ENCODE assay signal across 1 cellular context in the genomic region with DNA sequence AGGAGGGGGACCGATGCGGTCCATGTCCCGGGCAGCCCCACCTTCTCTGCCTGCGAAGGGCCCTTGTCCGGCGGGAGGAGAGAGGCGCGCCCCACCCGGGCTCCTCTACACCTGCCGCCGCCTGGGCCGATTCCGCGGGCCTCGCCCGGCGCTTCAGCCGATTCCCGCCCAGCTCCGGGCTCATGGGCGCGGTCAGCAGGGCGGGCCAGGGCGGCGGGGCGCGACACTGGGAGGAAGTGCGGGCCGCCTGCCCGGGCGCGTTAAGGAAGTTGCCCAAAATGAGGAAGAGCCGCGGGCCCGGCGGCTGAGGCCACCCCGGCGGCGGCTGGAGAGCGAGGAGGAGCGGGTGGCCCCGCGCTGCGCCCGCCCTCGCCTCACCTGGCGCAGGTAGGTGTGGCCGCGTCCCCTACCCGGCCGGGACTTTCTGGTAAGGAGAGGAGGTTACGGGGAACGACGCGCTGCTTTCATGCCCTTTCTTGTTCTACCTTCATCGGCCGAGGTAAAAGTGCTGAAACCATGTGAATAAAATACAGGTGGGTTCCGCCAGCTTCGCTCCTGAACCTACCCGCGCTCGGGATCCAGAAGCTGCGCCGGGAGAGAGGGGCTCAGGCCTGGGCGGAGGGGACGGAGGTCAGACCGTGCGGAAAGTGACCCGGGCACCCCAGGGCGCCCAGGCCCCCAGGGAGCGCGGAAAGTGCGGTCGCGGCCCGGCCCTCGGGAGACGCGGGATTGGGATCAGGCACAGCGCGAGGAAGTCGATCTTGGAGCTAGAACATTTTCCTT.
TF ChIP-seq lines count a peak whose summit lies in the region.

A gene (plus strand): TSS at position 313 of the 783 bp plus-strand sequence. CDS start 42,080 bp downstream, outside the sequence.

TF ChIP-seq in K562, 482 proteins besides CTCF, POLR2A, EP300 and RAD21 (continued from another document and continues in another):
- peak; percentile 39; the same call in 1 of the 2 replicates for TF ChIP-seq FOXP1 (CRISPR knock-in tag; IDR thresholded peaks at IDR 0.05)
- TF ChIP-seq CHD1 (IDR thresholded peaks at IDR 0.05; ENCODE audit: low read length): peak; percentile 89
- TF ChIP-seq SRF (CRISPR knock-in tag; IDR thresholded peaks at IDR 0.05): no peak
- TF ChIP-seq DPF2 (IDR thresholded peaks at IDR 0.05): no peak
- TF ChIP-seq U2AF1 (optimal IDR thresholded peaks at IDR 0.05; ENCODE audit: low read depth, low read length): peak; percentile 61
- TF ChIP-seq ZNF324 (CRISPR knock-in tag; IDR thresholded peaks at IDR 0.05): no peak
- TF ChIP-seq, protein P1, sequence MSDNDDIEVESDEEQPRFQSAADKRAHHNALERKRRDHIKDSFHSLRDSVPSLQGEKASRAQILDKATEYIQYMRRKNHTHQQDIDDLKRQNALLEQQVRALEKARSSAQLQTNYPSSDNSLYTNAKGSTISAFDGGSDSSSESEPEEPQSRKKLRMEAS (CRISPR knock-in tag; IDR thresholded peaks at IDR 0.05): peak; percentile 86
- peak; percentile 15; the same call in 1 of the 2 replicates for TF ChIP-seq CREM (IDR thresholded peaks at IDR 0.05; ENCODE audit: low read depth)
- TF ChIP-seq ZFP30 (CRISPR knock-in tag; IDR thresholded peaks at IDR 0.05; ENCODE audit: borderline replicate concordance): no peak
- TF ChIP-seq HOXB6 (CRISPR knock-in tag; IDR thresholded peaks at IDR 0.05; ENCODE audit: borderline replicate concordance): no peak
- peak; percentile 84 for TF ChIP-seq KDM5B (IDR thresholded peaks at IDR 0.05; ENCODE audit: insufficient replicate concordance, low read depth, low read length)
- no peak for TF ChIP-seq SAFB (IDR thresholded peaks at IDR 0.05; ENCODE audit: borderline replicate concordance, low read depth, low read length)
- TF ChIP-seq, protein P2, sequence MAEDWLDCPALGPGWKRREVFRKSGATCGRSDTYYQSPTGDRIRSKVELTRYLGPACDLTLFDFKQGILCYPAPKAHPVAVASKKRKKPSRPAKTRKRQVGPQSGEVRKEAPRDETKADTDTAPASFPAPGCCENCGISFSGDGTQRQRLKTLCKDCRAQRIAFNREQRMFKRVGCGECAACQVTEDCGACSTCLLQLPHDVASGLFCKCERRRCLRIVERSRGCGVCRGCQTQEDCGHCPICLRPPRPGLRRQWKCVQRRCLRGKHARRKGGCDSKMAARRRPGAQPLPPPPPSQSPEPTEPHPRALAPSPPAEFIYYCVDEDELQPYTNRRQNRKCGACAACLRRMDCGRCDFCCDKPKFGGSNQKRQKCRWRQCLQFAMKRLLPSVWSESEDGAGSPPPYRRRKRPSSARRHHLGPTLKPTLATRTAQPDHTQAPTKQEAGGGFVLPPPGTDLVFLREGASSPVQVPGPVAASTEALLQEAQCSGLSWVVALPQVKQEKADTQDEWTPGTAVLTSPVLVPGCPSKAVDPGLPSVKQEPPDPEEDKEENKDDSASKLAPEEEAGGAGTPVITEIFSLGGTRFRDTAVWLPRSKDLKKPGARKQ (CRISPR knock-in tag; IDR thresholded peaks at IDR 0.05): no peak
- TF ChIP-seq, protein P3, sequence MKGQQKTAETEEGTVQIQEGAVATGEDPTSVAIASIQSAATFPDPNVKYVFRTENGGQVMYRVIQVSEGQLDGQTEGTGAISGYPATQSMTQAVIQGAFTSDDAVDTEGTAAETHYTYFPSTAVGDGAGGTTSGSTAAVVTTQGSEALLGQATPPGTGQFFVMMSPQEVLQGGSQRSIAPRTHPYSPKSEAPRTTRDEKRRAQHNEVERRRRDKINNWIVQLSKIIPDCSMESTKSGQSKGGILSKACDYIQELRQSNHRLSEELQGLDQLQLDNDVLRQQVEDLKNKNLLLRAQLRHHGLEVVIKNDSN (CRISPR knock-in tag; IDR thresholded peaks at IDR 0.05): no peak
- TF ChIP-seq, protein P4, sequence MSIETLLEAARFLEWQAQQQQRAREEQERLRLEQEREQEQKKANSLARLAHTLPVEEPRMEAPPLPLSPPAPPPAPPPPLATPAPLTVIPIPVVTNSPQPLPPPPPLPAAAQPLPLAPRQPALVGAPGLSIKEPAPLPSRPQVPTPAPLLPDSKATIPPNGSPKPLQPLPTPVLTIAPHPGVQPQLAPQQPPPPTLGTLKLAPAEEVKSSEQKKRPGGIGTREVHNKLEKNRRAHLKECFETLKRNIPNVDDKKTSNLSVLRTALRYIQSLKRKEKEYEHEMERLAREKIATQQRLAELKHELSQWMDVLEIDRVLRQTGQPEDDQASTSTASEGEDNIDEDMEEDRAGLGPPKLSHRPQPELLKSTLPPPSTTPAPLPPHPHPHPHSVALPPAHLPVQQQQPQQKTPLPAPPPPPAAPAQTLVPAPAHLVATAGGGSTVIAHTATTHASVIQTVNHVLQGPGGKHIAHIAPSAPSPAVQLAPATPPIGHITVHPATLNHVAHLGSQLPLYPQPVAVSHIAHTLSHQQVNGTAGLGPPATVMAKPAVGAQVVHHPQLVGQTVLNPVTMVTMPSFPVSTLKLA (conservative IDR thresholded peaks at IDR 0.05): 0 out of 4 replicates have a peak, but pooled peaks of 1 of the 2 experiments have one; percentile 31
- no peak for TF ChIP-seq ERF (CRISPR knock-in tag; IDR thresholded peaks at IDR 0.05)
- TF ChIP-seq POLR2G (IDR thresholded peaks at IDR 0.05; ENCODE audit: low read depth, low read length): peak; percentile 93
- no peak for TF ChIP-seq CEBPG (CRISPR knock-in tag; IDR thresholded peaks at IDR 0.05)
- TF ChIP-seq CEBPG (tag; conservative IDR thresholded peaks at IDR 0.05 in 1 of 2, IDR thresholded peaks at IDR 0.05 in 1 of 2): no peak
- no peak for TF ChIP-seq ZKSCAN1 (IDR thresholded peaks at IDR 0.05; ENCODE audit: low read depth, low read length)
- peak; percentile 89 for TF ChIP-seq RBFOX2 (IDR thresholded peaks at IDR 0.05; ENCODE audit: low read depth, low read length)
- no peak for TF ChIP-seq ARID1B (IDR thresholded peaks at IDR 0.05)
- TF ChIP-seq, protein P5, sequence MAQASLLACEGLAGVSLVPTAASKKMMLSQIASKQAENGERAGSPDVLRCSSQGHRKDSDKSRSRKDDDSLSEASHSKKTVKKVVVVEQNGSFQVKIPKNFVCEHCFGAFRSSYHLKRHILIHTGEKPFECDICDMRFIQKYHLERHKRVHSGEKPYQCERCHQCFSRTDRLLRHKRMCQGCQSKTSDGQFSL (CRISPR knock-in tag; IDR thresholded peaks at IDR 0.05): no peak
- TF ChIP-seq, protein P5 (tag; IDR thresholded peaks at IDR 0.05): no peak
- TF ChIP-seq, protein P6, sequence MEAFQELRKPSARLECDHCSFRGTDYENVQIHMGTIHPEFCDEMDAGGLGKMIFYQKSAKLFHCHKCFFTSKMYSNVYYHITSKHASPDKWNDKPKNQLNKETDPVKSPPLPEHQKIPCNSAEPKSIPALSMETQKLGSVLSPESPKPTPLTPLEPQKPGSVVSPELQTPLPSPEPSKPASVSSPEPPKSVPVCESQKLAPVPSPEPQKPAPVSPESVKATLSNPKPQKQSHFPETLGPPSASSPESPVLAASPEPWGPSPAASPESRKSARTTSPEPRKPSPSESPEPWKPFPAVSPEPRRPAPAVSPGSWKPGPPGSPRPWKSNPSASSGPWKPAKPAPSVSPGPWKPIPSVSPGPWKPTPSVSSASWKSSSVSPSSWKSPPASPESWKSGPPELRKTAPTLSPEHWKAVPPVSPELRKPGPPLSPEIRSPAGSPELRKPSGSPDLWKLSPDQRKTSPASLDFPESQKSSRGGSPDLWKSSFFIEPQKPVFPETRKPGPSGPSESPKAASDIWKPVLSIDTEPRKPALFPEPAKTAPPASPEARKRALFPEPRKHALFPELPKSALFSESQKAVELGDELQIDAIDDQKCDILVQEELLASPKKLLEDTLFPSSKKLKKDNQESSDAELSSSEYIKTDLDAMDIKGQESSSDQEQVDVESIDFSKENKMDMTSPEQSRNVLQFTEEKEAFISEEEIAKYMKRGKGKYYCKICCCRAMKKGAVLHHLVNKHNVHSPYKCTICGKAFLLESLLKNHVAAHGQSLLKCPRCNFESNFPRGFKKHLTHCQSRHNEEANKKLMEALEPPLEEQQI (IDR thresholded peaks at IDR 0.05): no peak
- TF ChIP-seq, protein P7, sequence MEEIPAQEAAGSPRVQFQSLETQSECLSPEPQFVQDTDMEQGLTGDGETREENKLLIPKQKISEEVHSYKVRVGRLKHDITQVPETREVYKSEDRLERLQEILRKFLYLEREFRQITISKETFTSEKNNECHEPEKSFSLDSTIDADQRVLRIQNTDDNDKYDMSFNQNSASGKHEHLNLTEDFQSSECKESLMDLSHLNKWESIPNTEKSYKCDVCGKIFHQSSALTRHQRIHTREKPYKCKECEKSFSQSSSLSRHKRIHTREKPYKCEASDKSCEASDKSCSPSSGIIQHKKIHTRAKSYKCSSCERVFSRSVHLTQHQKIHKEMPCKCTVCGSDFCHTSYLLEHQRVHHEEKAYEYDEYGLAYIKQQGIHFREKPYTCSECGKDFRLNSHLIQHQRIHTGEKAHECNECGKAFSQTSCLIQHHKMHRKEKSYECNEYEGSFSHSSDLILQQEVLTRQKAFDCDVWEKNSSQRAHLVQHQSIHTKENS (CRISPR knock-in tag; IDR thresholded peaks at IDR 0.05): no peak
- TF ChIP-seq, protein P8, sequence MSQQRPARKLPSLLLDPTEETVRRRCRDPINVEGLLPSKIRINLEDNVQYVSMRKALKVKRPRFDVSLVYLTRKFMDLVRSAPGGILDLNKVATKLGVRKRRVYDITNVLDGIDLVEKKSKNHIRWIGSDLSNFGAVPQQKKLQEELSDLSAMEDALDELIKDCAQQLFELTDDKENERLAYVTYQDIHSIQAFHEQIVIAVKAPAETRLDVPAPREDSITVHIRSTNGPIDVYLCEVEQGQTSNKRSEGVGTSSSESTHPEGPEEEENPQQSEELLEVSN (IDR thresholded peaks at IDR 0.05; ENCODE audit: borderline replicate concordance in 1 of 2, extremely low read depth in 1 of 2, insufficient read depth in 1 of 2, insufficient read length in 1 of 2, low read depth in 1 of 2, low read length in 1 of 2, poor library complexity in 1 of 2, severe bottlenecking in 1 of 2): peak; percentile 87 to 99
- no peak for TF ChIP-seq NUFIP1 (IDR thresholded peaks at IDR 0.05; ENCODE audit: partially characterized antibody)
- TF ChIP-seq, protein P9, sequence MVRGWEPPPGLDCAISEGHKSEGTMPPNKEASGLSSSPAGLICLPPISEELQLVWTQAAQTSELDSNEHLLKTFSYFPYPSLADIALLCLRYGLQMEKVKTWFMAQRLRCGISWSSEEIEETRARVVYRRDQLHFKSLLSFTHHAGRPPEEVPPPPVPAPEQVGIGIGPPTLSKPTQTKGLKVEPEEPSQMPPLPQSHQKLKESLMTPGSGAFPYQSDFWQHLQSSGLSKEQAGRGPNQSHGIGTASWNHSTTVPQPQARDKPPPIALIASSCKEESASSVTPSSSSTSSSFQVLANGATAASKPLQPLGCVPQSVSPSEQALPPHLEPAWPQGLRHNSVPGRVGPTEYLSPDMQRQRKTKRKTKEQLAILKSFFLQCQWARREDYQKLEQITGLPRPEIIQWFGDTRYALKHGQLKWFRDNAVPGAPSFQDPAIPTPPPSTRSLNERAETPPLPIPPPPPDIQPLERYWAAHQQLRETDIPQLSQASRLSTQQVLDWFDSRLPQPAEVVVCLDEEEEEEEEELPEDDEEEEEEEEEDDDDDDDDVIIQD (CRISPR knock-in tag; IDR thresholded peaks at IDR 0.05): no peak
- no peak for TF ChIP-seq ZC3H4 (CRISPR knock-in tag; IDR thresholded peaks at IDR 0.05; ENCODE audit: borderline replicate concordance)
- TF ChIP-seq, protein P10, sequence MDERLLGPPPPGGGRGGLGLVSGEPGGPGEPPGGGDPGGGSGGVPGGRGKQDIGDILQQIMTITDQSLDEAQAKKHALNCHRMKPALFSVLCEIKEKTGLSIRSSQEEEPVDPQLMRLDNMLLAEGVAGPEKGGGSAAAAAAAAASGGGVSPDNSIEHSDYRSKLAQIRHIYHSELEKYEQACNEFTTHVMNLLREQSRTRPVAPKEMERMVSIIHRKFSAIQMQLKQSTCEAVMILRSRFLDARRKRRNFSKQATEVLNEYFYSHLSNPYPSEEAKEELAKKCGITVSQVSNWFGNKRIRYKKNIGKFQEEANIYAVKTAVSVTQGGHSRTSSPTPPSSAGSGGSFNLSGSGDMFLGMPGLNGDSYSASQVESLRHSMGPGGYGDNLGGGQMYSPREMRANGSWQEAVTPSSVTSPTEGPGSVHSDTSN (CRISPR knock-in tag; IDR thresholded peaks at IDR 0.05; ENCODE audit: low read depth): no peak
- TF ChIP-seq, protein P10 (tag; conservative IDR thresholded peaks at IDR 0.05; ENCODE audit: low read depth): no peak
- no peak for TF ChIP-seq NR2C1 (IDR thresholded peaks at IDR 0.05)
- TF ChIP-seq NR2C1 (tag; IDR thresholded peaks at IDR 0.05): no peak
- TF ChIP-seq, protein P11, sequence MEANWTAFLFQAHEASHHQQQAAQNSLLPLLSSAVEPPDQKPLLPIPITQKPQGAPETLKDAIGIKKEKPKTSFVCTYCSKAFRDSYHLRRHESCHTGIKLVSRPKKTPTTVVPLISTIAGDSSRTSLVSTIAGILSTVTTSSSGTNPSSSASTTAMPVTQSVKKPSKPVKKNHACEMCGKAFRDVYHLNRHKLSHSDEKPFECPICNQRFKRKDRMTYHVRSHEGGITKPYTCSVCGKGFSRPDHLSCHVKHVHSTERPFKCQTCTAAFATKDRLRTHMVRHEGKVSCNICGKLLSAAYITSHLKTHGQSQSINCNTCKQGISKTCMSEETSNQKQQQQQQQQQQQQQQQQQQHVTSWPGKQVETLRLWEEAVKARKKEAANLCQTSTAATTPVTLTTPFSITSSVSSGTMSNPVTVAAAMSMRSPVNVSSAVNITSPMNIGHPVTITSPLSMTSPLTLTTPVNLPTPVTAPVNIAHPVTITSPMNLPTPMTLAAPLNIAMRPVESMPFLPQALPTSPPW (CRISPR knock-in tag; IDR thresholded peaks at IDR 0.05): peak; percentile 60; the same call in 1 of the 2 replicates
- no peak; the same call in 1 of the 2 replicates for TF ChIP-seq KAT7 (CRISPR knock-in tag; IDR thresholded peaks at IDR 0.05; ENCODE audit: borderline replicate concordance)
- no peak for TF ChIP-seq EGR1 (conservative IDR thresholded peaks at IDR 0.05)
- no peak for TF ChIP-seq C11orf30 (IDR thresholded peaks at IDR 0.05; ENCODE audit: low read depth)
- TF ChIP-seq ZNF3 (CRISPR knock-in tag; IDR thresholded peaks at IDR 0.05): no peak
- no peak for TF ChIP-seq SMARCC2 (IDR thresholded peaks at IDR 0.05; ENCODE audit: low read depth)
- peak; percentile 22 to 29; a peak in 2 of 4 replicates for TF ChIP-seq NRF1 (conservative IDR thresholded peaks at IDR 0.05 in 1 of 2, IDR thresholded peaks at IDR 0.05 in 1 of 2)
- no peak for TF ChIP-seq NR2C2 (CRISPR knock-in tag; IDR thresholded peaks at IDR 0.05)
- TF ChIP-seq NR2C2 (tag; IDR thresholded peaks at IDR 0.05): peak; percentile 17; the same call in 1 of the 2 replicates
